In the genomic region with DNA sequence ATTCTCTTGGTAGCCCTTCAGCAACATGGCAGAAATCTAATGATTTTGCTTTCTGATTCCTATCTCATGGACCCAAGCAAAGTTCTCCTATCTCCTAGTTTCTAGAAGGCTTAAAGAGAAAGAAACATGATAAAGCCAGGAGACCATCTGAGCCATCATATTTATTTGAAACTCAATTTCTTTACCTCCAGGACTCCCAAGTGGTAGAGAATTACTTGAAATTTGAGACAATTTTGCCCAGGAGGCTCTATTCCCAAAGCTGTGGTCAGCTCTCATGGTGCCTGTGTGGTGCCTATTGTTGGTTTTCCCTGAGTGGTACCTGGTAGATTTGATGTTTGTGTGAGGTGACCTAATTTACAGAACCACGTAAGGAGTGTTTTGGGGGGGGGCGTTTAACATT, we compare ENCODE assay signal across 8 cellular contexts. TPM values are rescaled to one million over a fixed set of nuclear protein-coding genes. Genes with fewer than 3 reads are reported as not detected.
"Had no signal": no experiment of that assay in that cellular context is flagged by ENCODE, and none has a peak within 500 bp of the region (broad histone marks: within the 10 kb centered on the region; RNA-seq: fewer than 3 reads in every experiment).

No MANE protein-coding gene starts in this region.

- DNase-seq: GM23248, H9, HCEC 1CT, HFFc6, KBM-7 had no signal

- H3K4me3 ChIP-seq: GM23248 had no signal

- H3K27ac ChIP-seq: GM23248, HL-60 had no signal

RNA-seq across cellular contexts. Expression of gene EXD1, which starts 39.3 kb away (rescaled TPM):
- total RNA-seq: GM23248, H9, HepG2, HFFc6, HT1080 had no signal
